In the genomic region with DNA sequence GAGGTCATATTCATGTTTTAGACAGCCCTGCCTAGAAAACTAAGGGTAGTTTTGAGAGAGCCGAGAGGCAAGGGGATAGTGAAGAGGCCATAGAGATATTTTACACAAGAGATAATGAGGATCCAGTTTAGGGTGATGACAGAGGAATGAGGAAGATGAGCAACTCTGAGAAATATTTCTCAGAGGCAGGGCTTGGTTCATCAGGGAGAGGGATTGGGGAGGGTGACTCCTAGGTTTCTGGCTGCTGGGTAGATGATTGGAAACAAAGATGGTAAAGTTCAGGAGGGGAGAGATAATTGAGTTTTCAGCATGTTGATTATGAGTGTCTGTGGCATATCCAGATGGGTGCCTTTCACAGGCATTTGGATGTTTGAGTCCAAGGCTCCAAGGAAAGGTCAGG, we compare ENCODE assay signal across 1 cellular context.
TF ChIP-seq lines count a peak whose summit lies in the region.

No MANE protein-coding gene starts in this region.

TF ChIP-seq in SK-N-SH treated with all-trans-retinoic acid at 6 μM for 48 hours, 23 proteins besides CTCF, POLR2A, EP300 and RAD21 (continued from another document):
- TF ChIP-seq ARNTL (CRISPR knock-in tag; IDR thresholded peaks at IDR 0.05; ENCODE audit: borderline replicate concordance, low read depth) (no peak), OSR1 (CRISPR knock-in tag; IDR thresholded peaks at IDR 0.05) (no peak), ISL1 (CRISPR knock-in tag; IDR thresholded peaks at IDR 0.05) (no peak), GLIS3 (CRISPR knock-in tag; IDR thresholded peaks at IDR 0.05) (no peak), ZNF8 (CRISPR knock-in tag; IDR thresholded peaks at IDR 0.05) (no peak), RARB (CRISPR knock-in tag; IDR thresholded peaks at IDR 0.05) (no peak)
